In genomic region chr1:187682112-187682511, GRCh38 we compare ENCODE assay signal across 25 cellular contexts.
"Had no signal": no experiment of that assay in that cellular context is flagged by ENCODE, and none has a peak within 500 bp of the region (broad histone marks: within the 10 kb centered on the region; RNA-seq: fewer than 3 reads in every experiment).

No MANE protein-coding gene starts in this region.

- H3K9me3 Mint-ChIP-seq: nephron progenitor cell; stimulated activated effector memory CD8-positive, alpha-beta T cell treated with anti-CD3 and anti-CD28 coated beads, Interleukin-12 subunit alpha, Interleukin-12 subunit beta, amount 100 ng/mL, for 72 hours had no signal

- H3K36me3 ChIP-seq: left lung, lower lobe of right lung, ovary, spleen, suprapubic skin, thoracic aorta, tibial artery, upper lobe of right lung had no signal

- H3K4me1 ChIP-seq: left lung, lower lobe of right lung, spleen, suprapubic skin, tibial artery, upper lobe of right lung had no signal

- H3K4me3 Mint-ChIP-seq: naive thymus-derived CD8-positive, alpha-beta T cell; nephron progenitor cell; stimulated activated effector memory CD8-positive, alpha-beta T cell treated with anti-CD3 and anti-CD28 coated beads, Interleukin-12 subunit alpha, Interleukin-12 subunit beta, amount 100 ng/mL, for 72 hours; stimulated activated naive CD8-positive, alpha-beta T cell treated with anti-CD3 and anti-CD28 coated beads, Interleukin-15, Interleukin-2, amounts not matched to agents 100 ng/mL and 50 ng/mL, for 24 hours had no signal

- H3K9me3 ChIP-seq: left lung, lower lobe of right lung, ovary, suprapubic skin, thoracic aorta, tibial artery, upper lobe of right lung had no signal

- H3K4me1 Mint-ChIP-seq: naive thymus-derived CD8-positive, alpha-beta T cell; nephron progenitor cell; stimulated activated effector memory CD8-positive, alpha-beta T cell treated with anti-CD3 and anti-CD28 coated beads, Interleukin-12 subunit alpha, Interleukin-12 subunit beta, amount 100 ng/mL, for 72 hours had no signal

- H3K27me3 Mint-ChIP-seq: naive thymus-derived CD8-positive, alpha-beta T cell; progenitor cell of endocrine pancreas; stimulated activated naive CD8-positive, alpha-beta T cell treated with anti-CD3 and anti-CD28 coated beads, Interleukin-15, Interleukin-2, amounts not matched to agents 100 ng/mL and 50 ng/mL, for 24 hours had no signal

- H3K4me3 ChIP-seq: left lung, lower lobe of right lung, ovary, skin epidermis, spleen, suprapubic skin, thoracic aorta, tibial artery, upper lobe of right lung had no signal

- H3K27me3 ChIP-seq: left lung, spleen, suprapubic skin, tibial artery, upper lobe of right lung had no signal

- H3K27ac ChIP-seq: left lung, lower lobe of right lung, ovary, skin epidermis, spleen, suprapubic skin, thoracic aorta, tibial artery, upper lobe of right lung had no signal

- ATAC-seq: left colon; left lung; lower lobe of right lung; naive thymus-derived CD8-positive, alpha-beta T cell; right cardiac atrium; sciatic nerve; stimulated activated effector memory CD8-positive, alpha-beta T cell treated with anti-CD3 and anti-CD28 coated beads, Interleukin-12 subunit alpha, Interleukin-12 subunit beta, amount 100 ng/mL, for 72 hours; upper lobe of right lung had no signal

- DNase-seq: hippocampal formation; kidney; left colon; left lung; lower lobe of right lung; mammary epithelial cell; mesenchymal stem cell; naive thymus-derived CD8-positive, alpha-beta T cell; nephron progenitor cell; ovary; retina; right cardiac atrium; spleen; stimulated activated CD4-positive, alpha-beta T cell treated with anti-CD3 and anti-CD28 coated beads, Interleukin-4, amount 100 ng/mL, for 24 hours; stimulated activated naive CD4-positive, alpha-beta T cell; tibial artery; upper lobe of right lung had no signal

- H3K27ac Mint-ChIP-seq: naive thymus-derived CD8-positive, alpha-beta T cell; nephron progenitor cell; progenitor cell of endocrine pancreas; stimulated activated effector memory CD8-positive, alpha-beta T cell treated with anti-CD3 and anti-CD28 coated beads, Interleukin-12 subunit alpha, Interleukin-12 subunit beta, amount 100 ng/mL, for 72 hours; stimulated activated naive CD8-positive, alpha-beta T cell treated with anti-CD3 and anti-CD28 coated beads, Interleukin-15, Interleukin-2, amounts not matched to agents 100 ng/mL and 50 ng/mL, for 24 hours had no signal

- H3K36me3 Mint-ChIP-seq: naive thymus-derived CD8-positive, alpha-beta T cell; stimulated activated effector memory CD8-positive, alpha-beta T cell treated with anti-CD3 and anti-CD28 coated beads, Interleukin-12 subunit alpha, Interleukin-12 subunit beta, amount 100 ng/mL, for 72 hours had no signal

- FAIRE-seq: kidney, urothelium cell line had no signal
